In genomic region chr9:113903514-113904077, GRCh38 we compare ENCODE assay signal across 28 cellular contexts.
"Had no signal": no experiment of that assay in that cellular context is flagged by ENCODE, and none has a peak within 500 bp of the region (broad histone marks: within the 10 kb centered on the region; RNA-seq: fewer than 3 reads in every experiment).

No MANE protein-coding gene starts in this region.

- ATAC-seq: natural killer cell; psoas muscle; right cardiac atrium; right lobe of liver; stimulated activated effector memory CD8-positive, alpha-beta T cell treated with anti-CD3 and anti-CD28 coated beads, Interleukin-12 subunit alpha, Interleukin-12 subunit beta, amount 100 ng/mL, for 72 hours; stimulated activated naive B cell treated with anti-CD40 and anti-IgM and Interleukin-4, amounts not matched to agents 10 μg/mL and 1 μg/mL and 100 μg/mL, for 72 hours; upper lobe of right lung had no signal

- H3K36me3 Mint-ChIP-seq: stimulated activated effector memory CD8-positive, alpha-beta T cell treated with anti-CD3 and anti-CD28 coated beads, Interleukin-12 subunit alpha, Interleukin-12 subunit beta, amount 100 ng/mL, for 72 hours had no signal

- H2AFZ ChIP-seq: neural progenitor cell, parathyroid adenoma had no signal

- H3K4me3 Mint-ChIP-seq: natural killer cell; nephron; neural progenitor cell; stimulated activated effector memory CD8-positive, alpha-beta T cell treated with anti-CD3 and anti-CD28 coated beads, Interleukin-12 subunit alpha, Interleukin-12 subunit beta, amount 100 ng/mL, for 72 hours; stimulated activated naive B cell treated with anti-CD40 and anti-IgM and Interleukin-4, amounts not matched to agents 10 μg/mL and 1 μg/mL and 100 μg/mL, for 72 hours; stimulated activated naive CD8-positive, alpha-beta T cell treated with anti-CD3 and anti-CD28 coated beads, Interleukin-15, Interleukin-2, amounts not matched to agents 100 ng/mL and 50 ng/mL, for 24 hours; type B pancreatic cell had no signal

- FAIRE-seq: small intestine had no signal

- H3K9me3 ChIP-seq: ovary, psoas muscle, right lobe of liver, thyroid gland, upper lobe of right lung had no signal

- H3K4me1 Mint-ChIP-seq: stimulated activated effector memory CD8-positive, alpha-beta T cell treated with anti-CD3 and anti-CD28 coated beads, Interleukin-12 subunit alpha, Interleukin-12 subunit beta, amount 100 ng/mL, for 72 hours had no signal

- H3K4me1 ChIP-seq: neural progenitor cell, parathyroid adenoma, right lobe of liver, sigmoid colon, upper lobe of right lung, uterus had no signal

- H3K4me2 ChIP-seq: neural progenitor cell had no signal

- H3K9ac ChIP-seq: neural progenitor cell, parathyroid adenoma had no signal

- H3K27ac Mint-ChIP-seq: natural killer cell; neural progenitor cell; progenitor cell of endocrine pancreas; stimulated activated effector memory CD8-positive, alpha-beta T cell treated with anti-CD3 and anti-CD28 coated beads, Interleukin-12 subunit alpha, Interleukin-12 subunit beta, amount 100 ng/mL, for 72 hours; stimulated activated naive B cell treated with anti-CD40 and anti-IgM and Interleukin-4, amounts not matched to agents 10 μg/mL and 1 μg/mL and 100 μg/mL, for 72 hours; stimulated activated naive CD8-positive, alpha-beta T cell treated with anti-CD3 and anti-CD28 coated beads, Interleukin-15, Interleukin-2, amounts not matched to agents 100 ng/mL and 50 ng/mL, for 24 hours; type B pancreatic cell had no signal

- H3K27me3 ChIP-seq: neural progenitor cell, ovary, right lobe of liver, sigmoid colon, stomach, thyroid gland, tibial nerve, upper lobe of right lung, uterus had no signal

- H3K9me3 Mint-ChIP-seq: type B pancreatic cell had no signal

- H3K27me3 Mint-ChIP-seq: progenitor cell of endocrine pancreas; stimulated activated naive B cell treated with anti-CD40 and anti-IgM and Interleukin-4, amounts not matched to agents 10 μg/mL and 1 μg/mL and 100 μg/mL, for 72 hours; stimulated activated naive CD8-positive, alpha-beta T cell treated with anti-CD3 and anti-CD28 coated beads, Interleukin-15, Interleukin-2, amounts not matched to agents 100 ng/mL and 50 ng/mL, for 24 hours; type B pancreatic cell had no signal

- H3K36me3 ChIP-seq: neural progenitor cell, ovary, right lobe of liver, sigmoid colon, stomach, thoracic aorta, thyroid gland, tibial nerve, upper lobe of right lung, uterus had no signal

- DNase-seq: natural killer cell; occipital lobe; ovary; posterior cingulate gyrus; psoas muscle; right cardiac atrium; right lobe of liver; sigmoid colon; small intestine; stimulated activated CD4-positive, alpha-beta T cell treated with anti-CD3 and anti-CD28 coated beads, Interleukin-15, amount 100 ng/mL, for 24 hours; stimulated activated CD4-positive, alpha-beta T cell treated with anti-CD3 and anti-CD28 coated beads, Interleukin-2, amount 100 ng/mL, for 24 hours; stimulated activated CD4-positive, alpha-beta T cell treated with anti-CD3 and anti-CD28 coated beads, Interleukin-2, amount 100 ng/mL, for 48 hours; stimulated activated CD4-positive, alpha-beta T cell treated with anti-CD3 and anti-CD28 coated beads, Interleukin-4, amount 100 ng/mL, for 24 hours; stimulated activated naive B cell treated with anti-CD40 and anti-IgM and Interleukin-4, amounts not matched to agents 10 μg/mL and 1 μg/mL and 100 μg/mL, for 72 hours; stimulated activated naive CD4-positive, alpha-beta T cell treated with Interleukin-2 at 50 U/mL for 16 hours; stomach; thyroid gland; upper lobe of right lung; uterus had no signal

- H3K27ac ChIP-seq: neural progenitor cell, ovary, parathyroid adenoma, psoas muscle, right lobe of liver, sigmoid colon, stomach, thoracic aorta, thyroid gland, tibial nerve, upper lobe of right lung, uterus had no signal

- H3K4me3 ChIP-seq: neural progenitor cell, ovary, psoas muscle, right lobe of liver, sigmoid colon, stomach, thoracic aorta, thyroid gland, tibial nerve, upper lobe of right lung, uterus had no signal
